ENCODE assay signal across 18 cellular contexts in genomic region chr5:176640616-176641015, GRCh38. TPM values are rescaled to one million over a fixed set of nuclear protein-coding genes. Genes with fewer than 3 reads are reported as not detected.
DNase-seq lines count a peak whose midpoint lies in the region; ATAC-seq and TF ChIP-seq lines count a peak whose summit lies in the region.
"Had no signal": no experiment of that assay in that cellular context is flagged by ENCODE, and none has a peak within 500 bp of the region (broad histone marks: within the 10 kb centered on the region; RNA-seq: fewer than 3 reads in every experiment).

No MANE protein-coding gene starts in this region.

- no peak for DNase-seq in activated naive CD4-positive, alpha-beta T cell treated with anti-CD3 and anti-CD28 coated beads for 36 hours
- DNase-seq in activated naive CD4-positive, alpha-beta T cell (lab: John Stamatoyannopoulos, UW) = no peak
- peak; percentile 50 for DNase-seq in NCI-H69 (lab: John Stamatoyannopoulos, UW)
- DNase-seq in nephron progenitor cell = no peak
- DNase-seq in natural killer cell = no peak
- DNase-seq in AG08396 (ENCODE audit: low spot score) = no peak
- DNase-seq: 8988T; Calu3; CD8-positive, alpha-beta T cell; HCEC 1CT; HFFc6; IMR-90 had no signal

- no peaks in the 10 kb centered on the region for H3K36me3 ChIP-seq in skeletal muscle tissue (ENCODE audit: control insufficient read depth in 3 of 3, insufficient read depth in 3 of 3, low read length in 3 of 3)
- H3K36me3 ChIP-seq: BLaER1 treated with 17β-estradiol and CSF1 and Interleukin-3, amounts not matched to agents 10 nM and 100 nM had no signal

- no peak overlapping the region for H3K4me3 Mint-ChIP-seq in activated naive CD4-positive, alpha-beta T cell treated with anti-CD3 and anti-CD28 coated beads for 36 hours
- H3K4me3 Mint-ChIP-seq in nephron progenitor cell (no peak overlapping the region), natural killer cell (no peak overlapping the region)
- H3K4me3 Mint-ChIP-seq: B cell; CD8-positive, alpha-beta T cell; HFFc6 had no signal

- no peaks in the 10 kb centered on the region for H3K36me3 Mint-ChIP-seq in activated naive CD4-positive, alpha-beta T cell treated with anti-CD3 and anti-CD28 coated beads for 36 hours (ENCODE audit: low read depth)
- H3K36me3 Mint-ChIP-seq in nephron progenitor cell (ENCODE audit: low read depth) (no peaks in the 10 kb centered on the region), natural killer cell (no peaks in the 10 kb centered on the region)
- H3K36me3 Mint-ChIP-seq: CD8-positive, alpha-beta T cell had no signal

- H3K27me3 Mint-ChIP-seq in activated naive CD4-positive, alpha-beta T cell treated with anti-CD3 and anti-CD28 coated beads for 36 hours (ENCODE audit: low read depth) = no peaks in the 10 kb centered on the region
- H3K27me3 Mint-ChIP-seq in nephron progenitor cell (ENCODE audit: low read depth, poor library complexity) (peaks cover 13% of the 10 kb centered on the region), natural killer cell (ENCODE audit: low read depth in 2 of 2) (peaks cover 9 to 15% of the 10 kb centered on the region in 2 donors)

- peak overlapping the region; percentile 25 for H3K27ac Mint-ChIP-seq in activated naive CD4-positive, alpha-beta T cell treated with anti-CD3 and anti-CD28 coated beads for 36 hours
- H3K27ac Mint-ChIP-seq in nephron progenitor cell (peak overlapping the region; percentile 21), natural killer cell (no peak overlapping the region)
- H3K27ac Mint-ChIP-seq: B cell; CD8-positive, alpha-beta T cell; HFFc6 had no signal

- H3K9me3 ChIP-seq in skeletal muscle tissue (ENCODE audit: control insufficient read depth in 3 of 3, low read length in 3 of 3) = no peaks in the 10 kb centered on the region
- H3K9me3 ChIP-seq: BLaER1 treated with 17β-estradiol and CSF1 and Interleukin-3, amounts not matched to agents 10 nM and 100 nM had no signal

- no peak for ATAC-seq in natural killer cell
- ATAC-seq: CD8-positive, alpha-beta T cell had no signal

- TF ChIP-seq CTCF in nephron progenitor cell (IDR thresholded peaks at IDR 0.05) = no peak
- TF ChIP-seq CTCF in natural killer cell (IDR thresholded peaks at IDR 0.05) = no peak

- no peaks in the 10 kb centered on the region for H3K9me3 Mint-ChIP-seq in activated naive CD4-positive, alpha-beta T cell treated with anti-CD3 and anti-CD28 coated beads for 36 hours
- H3K9me3 Mint-ChIP-seq in nephron progenitor cell = peaks cover 4% of the 10 kb centered on the region
- no peaks in the 10 kb centered on the region for H3K9me3 Mint-ChIP-seq in natural killer cell
- H3K9me3 Mint-ChIP-seq: CD8-positive, alpha-beta T cell; HFFc6 had no signal

- peak overlapping the region; percentile 45 for H3K27ac ChIP-seq in skeletal muscle tissue (ENCODE audit: low read depth, low read length)
- H3K27ac ChIP-seq: BLaER1 treated with 17β-estradiol and CSF1 and Interleukin-3, amounts not matched to agents 10 nM and 100 nM; GM23248 had no signal

- peak overlapping the region in 1 of 3 donors; percentile 64 for H3K9ac ChIP-seq in skeletal muscle tissue (ENCODE audit: low read depth in 1 of 3, low read length in 3 of 3)
- H3K9ac ChIP-seq: GM23248 had no signal

- peaks cover 8 to 16% (median 9%) of the 10 kb centered on the region in 3 donors for H3K4me1 ChIP-seq in skeletal muscle tissue (ENCODE audit: control insufficient read depth in 3 of 3, insufficient read depth in 3 of 3, low read length in 3 of 3)

- no peaks in the 10 kb centered on the region for H3K27me3 ChIP-seq in skeletal muscle tissue (ENCODE audit: control insufficient read depth in 3 of 3, insufficient read depth in 3 of 3, low read length in 3 of 3)

- intact Hi-C loops in activated naive CD4-positive, alpha-beta T cell treated with anti-CD3 and anti-CD28 coated beads for 36 hours (cut with micrococcal nuclease) = loop anchor here (10.0 kb wide), 1 partner anchor 674 kb away; the partner anchor contains the start of gene MXD3
- intact Hi-C loops in natural killer cell (cut with micrococcal nuclease) = no loop called here

- H3K4me3 ChIP-seq in skeletal muscle tissue (ENCODE audit: low read length in 3 of 3) = no peak overlapping the region
- H3K4me3 ChIP-seq: BLaER1 treated with 17β-estradiol and CSF1 and Interleukin-3, amounts not matched to agents 10 nM and 100 nM; GM23248 had no signal

- CTCF ChIA-PET in activated naive CD4-positive, alpha-beta T cell treated with anti-CD3 and anti-CD28 coated beads for 36 hours (lab: Charles Lee) = interaction anchor here (2.0 kb wide), 1 partner anchor 20 kb away, joined by 6 read pairs; no protein-coding TSS in a partner anchor

- H3K4me1 Mint-ChIP-seq in activated naive CD4-positive, alpha-beta T cell treated with anti-CD3 and anti-CD28 coated beads for 36 hours (ENCODE audit: low read depth) = no peaks in the 10 kb centered on the region
- H3K4me1 Mint-ChIP-seq in nephron progenitor cell (peaks cover 5% of the 10 kb centered on the region), natural killer cell (no peaks in the 10 kb centered on the region)
- H3K4me1 Mint-ChIP-seq: B cell had no signal

RNA-seq across cellular contexts. Expression of gene TSPAN17, which starts 6.7 kb away (rescaled TPM):
- total RNA-seq in activated naive CD4-positive, alpha-beta T cell treated with anti-CD3 and anti-CD28 coated beads for 36 hours = 10 to 100 TPM; 17.2 to 17.4 TPM
- total RNA-seq in skeletal muscle tissue (14.6 TPM), natural killer cell (10 to 100 TPM; 24.1 to 29.4 (median 24.6) TPM)

RNA-seq across cellular contexts. Expression of gene EIF4E1B, which starts 10.1 kb away (rescaled TPM):
- not detected for total RNA-seq in activated naive CD4-positive, alpha-beta T cell treated with anti-CD3 and anti-CD28 coated beads for 36 hours
- total RNA-seq in skeletal muscle tissue (not detected), natural killer cell (not detected)
- total RNA-seq: A673; B cell; Calu3; CD8-positive, alpha-beta T cell; GM23248; H4; HFFc6; IMR-90 had no signal

RNA-seq across cellular contexts. Expression of gene SNCB, which starts 10.3 kb away (rescaled TPM):
- not detected for total RNA-seq in activated naive CD4-positive, alpha-beta T cell treated with anti-CD3 and anti-CD28 coated beads for 36 hours
- total RNA-seq in skeletal muscle tissue = not detected
- total RNA-seq in natural killer cell = not detected
- total RNA-seq: A673; B cell; Calu3; CD8-positive, alpha-beta T cell; GM23248; HFFc6; IMR-90 had no signal

RNA-seq across cellular contexts. Expression of gene GPRIN1, which starts 30.7 kb away (rescaled TPM):
- 1 to 10 TPM; 1.4 to 1.5 TPM for total RNA-seq in activated naive CD4-positive, alpha-beta T cell treated with anti-CD3 and anti-CD28 coated beads for 36 hours
- total RNA-seq in skeletal muscle tissue (0.52 TPM), natural killer cell (1 to 10 TPM in 2 of 3 donors, under 1 TPM in 1; 0.92 to 1.5 (median 1.3) TPM)

Comparison
In these comparisons a context has a peak if more than half of its experiments do, and no peak if none do; other contexts are left out.
1. H3K27ac Mint-ChIP-seq: peak in activated naive CD4-positive, alpha-beta T cell treated with anti-CD3 and anti-CD28 coated beads for 36 hours (single experiment) and nephron progenitor cell (single experiment); none in natural killer cell (0 of 2).